Comparison of ENCODE assay signal across 16 cellular contexts in the genomic region with DNA sequence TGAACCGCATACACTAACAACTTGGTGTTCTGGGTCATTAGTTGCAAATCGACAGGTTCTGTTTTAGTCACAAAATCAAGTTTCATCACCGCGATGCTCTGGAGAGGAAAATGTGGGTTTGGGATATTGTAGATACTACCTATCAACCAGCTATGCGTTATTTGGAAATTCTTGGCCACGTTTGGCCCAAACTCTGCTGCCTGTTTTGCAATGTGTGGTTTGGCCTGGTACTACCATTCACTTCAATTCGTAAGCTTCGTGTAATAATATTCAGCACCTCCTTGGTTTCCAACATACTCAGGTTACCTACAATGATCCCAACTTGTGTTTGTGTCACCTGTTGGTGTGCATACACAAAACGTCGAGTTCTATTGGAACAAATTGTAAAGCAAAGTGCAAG.
"Had no signal": no experiment of that assay in that cellular context is flagged by ENCODE, and none has a peak within 500 bp of the region (broad histone marks: within the 10 kb centered on the region; RNA-seq: fewer than 3 reads in every experiment).

No MANE protein-coding gene starts in this region.

- H3K27ac ChIP-seq: hepatocyte, left lung, lower lobe of right lung, stomach, thoracic aorta had no signal

- H3K27me3 ChIP-seq: hepatocyte, left lung, stomach, transverse colon had no signal

- H3K4me3 ChIP-seq: hepatocyte, left lung, lower lobe of right lung, stomach, thoracic aorta, transverse colon had no signal

- ATAC-seq: left lung, lower lobe of right lung, natural killer cell had no signal

- H3K4me1 ChIP-seq: stomach had no signal

- DNase-seq: effector CD4-positive, alpha-beta T cell; endodermal cell; foreskin melanocyte; kidney glomerular epithelial cell; left lung; lower lobe of right lung; natural killer cell; posterior cingulate gyrus; small intestine; stimulated activated CD4-positive, alpha-beta T cell treated with anti-CD3 and anti-CD28 coated beads, Interleukin-12 subunit alpha, Interleukin-12 subunit beta, amount 100 ng/mL, for 4 hours; stimulated activated naive CD4-positive, alpha-beta T cell; stomach; substantia nigra had no signal

- H3K9me3 ChIP-seq: left lung, lower lobe of right lung, stomach, thoracic aorta, transverse colon had no signal

- H3K36me3 ChIP-seq: left lung, lower lobe of right lung, stomach, thoracic aorta, transverse colon had no signal
